Comparison of ENCODE assay signal across 15 cellular contexts in genomic region chr2:8169443-8169842, GRCh38.
DNase-seq lines count a peak whose midpoint lies in the region; ATAC-seq lines count a peak whose summit lies in the region.
"Had no signal": no experiment of that assay in that cellular context is flagged by ENCODE, and none has a peak within 500 bp of the region (broad histone marks: within the 10 kb centered on the region; RNA-seq: fewer than 3 reads in every experiment).

No MANE protein-coding gene starts in this region.

- peaks cover 7% of the 10 kb centered on the region for H3K36me3 Mint-ChIP-seq in stimulated activated effector memory CD8-positive, alpha-beta T cell treated with anti-CD3 and anti-CD28 coated beads, Interleukin-12 subunit alpha, Interleukin-12 subunit beta, amount 100 ng/mL, for 72 hours
- H3K36me3 Mint-ChIP-seq: activated naive CD8-positive, alpha-beta T cell had no signal

- H3K27ac Mint-ChIP-seq in stimulated activated effector memory CD8-positive, alpha-beta T cell treated with anti-CD3 and anti-CD28 coated beads, Interleukin-12 subunit alpha, Interleukin-12 subunit beta, amount 100 ng/mL, for 72 hours = peak overlapping the region; percentile 83
- H3K27ac Mint-ChIP-seq: activated naive CD8-positive, alpha-beta T cell had no signal

- peaks cover 13% of the 10 kb centered on the region for H3K4me1 Mint-ChIP-seq in stimulated activated effector memory CD8-positive, alpha-beta T cell treated with anti-CD3 and anti-CD28 coated beads, Interleukin-12 subunit alpha, Interleukin-12 subunit beta, amount 100 ng/mL, for 72 hours

- no peak for ATAC-seq in stimulated activated effector memory CD8-positive, alpha-beta T cell treated with anti-CD3 and anti-CD28 coated beads, Interleukin-12 subunit alpha, Interleukin-12 subunit beta, amount 100 ng/mL, for 72 hours
- no peak for ATAC-seq in HG03095 (IDR thresholded peaks at IDR 0.05; ENCODE audit: unreplicated experiment)

- H3K27me3 ChIP-seq in adipocyte (replicated peaks; ENCODE audit: control insufficient read depth, insufficient read depth, low read length) = no peaks in the 10 kb centered on the region
- H3K27me3 ChIP-seq: ovary had no signal

- H3K36me3 ChIP-seq in adipocyte (ENCODE audit: control insufficient read depth, insufficient read depth, low read length, severe bottlenecking) = no peaks in the 10 kb centered on the region
- H3K36me3 ChIP-seq: ovary had no signal

- H3K4me1 ChIP-seq in adipocyte (ENCODE audit: control insufficient read depth, insufficient read depth, low read length) = peaks cover 10% of the 10 kb centered on the region

- no peaks in the 10 kb centered on the region for H3K9me3 ChIP-seq in adipocyte (ENCODE audit: control insufficient read depth, low read length)
- H3K9me3 ChIP-seq: ovary had no signal

- no peak overlapping the region for H3K4me3 Mint-ChIP-seq in stimulated activated effector memory CD8-positive, alpha-beta T cell treated with anti-CD3 and anti-CD28 coated beads, Interleukin-12 subunit alpha, Interleukin-12 subunit beta, amount 100 ng/mL, for 72 hours
- H3K4me3 Mint-ChIP-seq: activated naive CD8-positive, alpha-beta T cell; T-helper 1 cell treated with Interleukin-12 subunit alpha and Interleukin-12 subunit beta and Interleukin-4 antibody, amounts not matched to agents 30 μg/mL and 1 μg/mL, for 36 hours had no signal

- H3K4me3 ChIP-seq in adipocyte (ENCODE audit: low read length) = no peak overlapping the region
- H3K4me3 ChIP-seq: ovary had no signal

- no peaks in the 10 kb centered on the region for H3K9me3 Mint-ChIP-seq in stimulated activated effector memory CD8-positive, alpha-beta T cell treated with anti-CD3 and anti-CD28 coated beads, Interleukin-12 subunit alpha, Interleukin-12 subunit beta, amount 100 ng/mL, for 72 hours

- peak; percentile 70 for DNase-seq in GM03348 (ENCODE audit: low spot score)
- peak; percentile 90 for DNase-seq in adipocyte (ENCODE audit: low read depth)
- DNase-seq in fibroblast of peridontal ligament (ENCODE audit: extremely low read depth) = peak; percentile 85
- DNase-seq in stimulated activated effector memory CD8-positive, alpha-beta T cell treated with anti-CD3 and anti-CD28 coated beads, Interleukin-12 subunit alpha, Interleukin-12 subunit beta, amount 100 ng/mL, for 72 hours (ENCODE audit: low spot score in 2 of 2) = no peak
- DNase-seq in NCI-H2029 treated with DMSO at 0.1 percent for 48 hours (lab: John Stamatoyannopoulos, UW) = no peak
- no peak for DNase-seq in activated CD4-positive, CD25-positive, alpha-beta regulatory T cell (lab: John Stamatoyannopoulos, UW)
- DNase-seq in SIG-M5 treated with dmso at 0.1 percent for 504 hours (lab: John Stamatoyannopoulos, UW; ENCODE audit: unreplicated experiment) = no peak
- DNase-seq: activated CD4-positive, alpha-beta T cell treated with anti-CD3 and anti-CD28 coated beads for 1 hour; cortex of kidney; foreskin melanocyte; NCI-H82; ovary had no signal

- H3K9ac ChIP-seq in adipocyte (ENCODE audit: low read length) = no peak overlapping the region

Comparison
In these comparisons a context has a peak if more than half of its experiments do, and no peak if none do; other contexts are left out.
1. DNase-seq: peak in GM03348 (single experiment), adipocyte (single experiment) and fibroblast of peridontal ligament (single experiment); none in stimulated activated effector memory CD8-positive, alpha-beta T cell treated with anti-CD3 and anti-CD28 coated beads, Interleukin-12 subunit alpha, Interleukin-12 subunit beta, amount 100 ng/mL, for 72 hours (0 of 2), NCI-H2029 treated with DMSO at 0.1 percent for 48 hours (single experiment), activated CD4-positive, CD25-positive, alpha-beta regulatory T cell (0 of 4) and SIG-M5 treated with dmso at 0.1 percent for 504 hours (single experiment).